Comparison of ENCODE assay signal across 1 cellular context in the genomic region with DNA sequence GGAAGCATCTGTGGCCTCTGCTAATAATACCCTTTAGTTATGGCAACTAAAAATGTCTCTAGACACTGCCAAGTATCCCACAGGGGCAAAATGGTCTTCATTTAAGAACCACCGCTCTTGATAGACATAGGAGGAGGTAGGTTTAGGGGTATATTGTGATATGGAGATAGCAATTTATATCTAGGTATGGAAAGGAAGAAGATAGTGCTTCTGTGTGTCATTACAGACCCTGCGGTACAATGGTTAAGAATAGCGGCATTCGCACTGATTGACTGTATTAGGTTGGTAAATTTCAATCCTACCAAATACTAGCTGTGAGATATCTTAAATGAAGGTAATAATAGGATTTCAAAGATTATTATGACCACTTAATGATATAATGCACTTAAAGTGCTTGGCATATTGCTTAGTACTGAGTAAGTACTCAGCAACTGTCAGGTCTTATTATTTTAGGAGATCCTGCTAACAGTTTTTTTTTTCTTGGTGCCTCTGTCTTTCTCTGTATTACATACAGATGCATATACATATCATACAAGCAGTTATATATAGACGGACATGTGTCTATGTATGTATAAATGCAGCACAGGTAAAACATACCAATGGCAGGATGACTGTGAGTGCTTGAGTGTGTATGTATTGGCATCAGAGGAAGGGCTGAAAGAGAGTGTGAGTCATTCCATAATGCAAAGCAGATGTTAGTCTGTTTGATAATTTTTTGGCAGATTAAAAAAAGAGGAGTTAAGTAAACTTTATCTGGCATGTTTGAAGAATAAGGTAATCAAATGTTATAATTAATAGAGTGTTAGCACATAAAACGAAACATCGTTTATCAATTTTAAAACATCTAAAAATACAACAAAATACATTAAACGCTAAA.
TF ChIP-seq lines count a peak whose summit lies in the region.

No MANE protein-coding gene starts in this region.

TF ChIP-seq in SK-N-SH treated with all-trans-retinoic acid at 6 μM for 48 hours, 23 proteins besides CTCF, POLR2A, EP300 and RAD21 (continued from another document):
- TF ChIP-seq ZNF565 (CRISPR knock-in tag; conservative IDR thresholded peaks at IDR 0.05; ENCODE audit: low read depth), result peak; percentile 40; the same call in 1 of the 2 replicates
- TF ChIP-seq OSR1 (CRISPR knock-in tag; IDR thresholded peaks at IDR 0.05), result no peak
